In the genomic region with DNA sequence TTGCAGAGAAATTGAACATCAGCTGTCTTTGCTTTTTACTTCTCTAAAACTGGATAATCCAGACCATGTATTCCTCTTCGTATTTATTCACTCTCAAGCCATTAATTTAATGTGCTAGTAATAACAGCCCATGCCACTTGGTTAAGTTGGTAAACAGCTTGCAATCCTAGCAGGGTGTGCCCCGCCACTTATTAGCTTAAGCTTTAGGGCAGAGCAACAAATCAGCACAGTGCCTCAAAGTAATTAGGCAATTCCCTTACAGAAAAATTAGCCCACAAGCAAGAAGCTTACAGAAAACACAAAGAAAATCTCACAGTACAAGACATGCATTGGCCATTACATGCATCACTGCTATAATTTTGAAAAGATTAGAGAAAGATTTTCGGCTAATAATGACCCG, we compare ENCODE assay signal across 18 cellular contexts. TPM values are rescaled to one million over a fixed set of nuclear protein-coding genes. Genes with fewer than 3 reads are reported as not detected.
A peak's percentile ranks its signal among the peaks of the same experiment; 100 is the strongest.
DNase-seq lines count a peak whose midpoint lies in the region; ATAC-seq and TF ChIP-seq lines count a peak whose summit lies in the region.
"Had no signal": no experiment of that assay in that cellular context is flagged by ENCODE, and none has a peak within 500 bp of the region (broad histone marks: within the 10 kb centered on the region; RNA-seq: fewer than 3 reads in every experiment).

No MANE protein-coding gene starts in this region.

- H3K27ac ChIP-seq in cardiac muscle cell (peak overlapping the region; percentile 43), left lung (no peak overlapping the region)
- H3K27ac ChIP-seq: SK-N-MC had no signal

- H3K9me3 ChIP-seq in cardiac muscle cell (ENCODE audit: low read depth) = no peaks in the 10 kb centered on the region
- no peaks in the 10 kb centered on the region for H3K9me3 ChIP-seq in left lung

- in situ Hi-C loops in KBM-7 (cut with MboI; ENCODE audit: low pct_unique_long_range_greater_than_20kb, low sequenced_read_pairs) = no loop called here

- H3K27me3 ChIP-seq in cardiac muscle cell (no peaks in the 10 kb centered on the region), left lung (no peaks in the 10 kb centered on the region)

- intact Hi-C loops in Right ventricle myocardium inferior (cut with DNase I) = no loop called here
- intact Hi-C loops in left lung (cut with DNase I) = no loop called here

- H3K4me3 ChIP-seq in cardiac muscle cell (no peak overlapping the region), left lung (no peak overlapping the region)
- H3K4me3 ChIP-seq: SK-N-MC had no signal

- DNase-seq in cardiac muscle cell (ENCODE audit: low read depth in 1 of 2, low spot score in 1 of 2) (no peak), Right ventricle myocardium inferior (ENCODE audit: missing footprints) (no peak), NCI-H748 treated with DMSO at 0.1 percent for 48 hours (lab: John Stamatoyannopoulos, UW) (peak; percentile 54), left lung (no peak), NCI-H2196 (lab: John Stamatoyannopoulos, UW; ENCODE audit: unreplicated experiment) (no peak), KBM-7 (no peak)
- no peak for DNase-seq in activated CD4-positive, alpha-beta T cell treated with anti-CD3 and anti-CD28 coated beads, Interleukin-2, amount 50 U/mL, for 4 hours
- DNase-seq: H7, Kasumi-1, NCI-H1436 treated with DMSO at 0.1 percent for 48 hours, NCI-H2171, NCI-H446 treated with DMSO at 0.1 percent for 48 hours, NCI-H526 treated with DMSO at 0.1 percent for 48 hours, SHP77, SW 1271, T-helper 17 cell had no signal

- no peak for TF ChIP-seq CTCF in cardiac muscle cell (IDR thresholded peaks at IDR 0.05; ENCODE audit: low read depth, low read length)
- no peak for TF ChIP-seq CTCF in left lung (IDR thresholded peaks at IDR 0.05)

- peaks cover 13% of the 10 kb centered on the region for H3K36me3 ChIP-seq in cardiac muscle cell
- H3K36me3 ChIP-seq in left lung = no peaks in the 10 kb centered on the region

- H3K4me1 ChIP-seq in cardiac muscle cell (ENCODE audit: low read depth) = peaks cover 36% of the 10 kb centered on the region
- no peaks in the 10 kb centered on the region for H3K4me1 ChIP-seq in left lung

- ATAC-seq in Right ventricle myocardium inferior (no peak), left lung (peak; percentile 55)
- ATAC-seq: T-helper 17 cell had no signal

RNA-seq across cellular contexts. Expression of a gene that starts 47.6 kb away (rescaled TPM):
- total RNA-seq in cardiac muscle cell (107 and 171 TPM in 2 replicates), Right ventricle myocardium inferior (1.6 TPM), left lung (10 to 100 TPM in 1 of 2 donors, 1 to 10 TPM in 1; 9.8 to 22.0 TPM)
- polyA plus RNA-seq in cardiac muscle cell = 132 and 210 TPM in 2 replicates
- polyA plus RNA-seq: CD14-positive monocyte had no signal
